1 cellular context compared by ENCODE assay signal in the genomic region with DNA sequence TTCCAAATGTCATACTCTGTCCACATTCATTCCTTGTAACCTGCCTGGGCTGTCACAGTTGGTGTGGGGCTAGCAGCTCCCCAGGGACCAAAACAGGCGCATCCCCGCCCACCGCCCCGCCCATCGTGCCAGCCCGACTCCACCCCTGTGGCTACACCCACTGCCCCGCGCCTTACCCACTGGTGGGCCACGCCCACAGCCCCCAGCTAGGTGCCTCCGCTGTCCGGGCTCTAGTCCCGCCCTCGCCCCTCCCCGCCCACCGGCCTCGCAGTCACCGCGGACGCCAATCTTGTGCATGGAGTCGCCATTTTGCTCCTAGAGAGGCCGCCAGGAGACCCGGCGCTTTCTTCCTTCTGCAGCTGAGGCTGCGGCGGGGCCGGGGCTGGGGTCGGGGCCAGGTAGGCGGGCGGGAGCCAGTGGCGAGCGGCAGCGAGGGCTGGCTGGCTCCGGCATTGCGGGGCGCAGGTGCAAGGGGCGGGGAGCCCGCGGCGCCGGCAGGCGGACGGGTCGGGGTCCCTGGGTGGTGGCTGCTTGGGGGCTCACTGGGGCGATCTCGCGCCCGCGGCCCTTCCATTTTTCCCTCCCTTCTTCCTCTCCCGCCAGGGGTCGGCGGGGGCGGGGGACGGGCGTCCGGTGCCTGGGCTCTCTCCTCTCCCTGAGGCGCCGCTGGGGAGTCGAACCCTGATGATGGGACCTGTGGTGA.
TF ChIP-seq lines count a peak whose summit lies in the region.

TSS of gene PRPSAP2 (plus strand) at position 268 of the 703 bp plus-strand sequence. CDS start 7,703 bp downstream, outside the sequence.

TF ChIP-seq in HepG2, 621 proteins besides CTCF, POLR2A, EP300 and RAD21 (continued from another document and continues in another):
- TF ChIP-seq KDM3A (CRISPR knock-in tag; IDR thresholded peaks at IDR 0.05; ENCODE audit: low read depth): no peak
- TF ChIP-seq ZSCAN9 (CRISPR knock-in tag; IDR thresholded peaks at IDR 0.05; ENCODE audit: borderline replicate concordance): no peak
- no peak for TF ChIP-seq SMARCC2 (IDR thresholded peaks at IDR 0.05)
- TF ChIP-seq SOX13 (IDR thresholded peaks at IDR 0.05): no peak
- peak in 1 of 2 experiments; percentile 31; a peak in 1 of 4 replicates for TF ChIP-seq SOX13 (CRISPR knock-in tag; conservative IDR thresholded peaks at IDR 0.05 in 1 of 2, IDR thresholded peaks at IDR 0.05 in 1 of 2)
- no peak for TF ChIP-seq GFI1 (CRISPR knock-in tag; IDR thresholded peaks at IDR 0.05; ENCODE audit: borderline replicate concordance)
- TF ChIP-seq POLR2AphosphoS5 (IDR thresholded peaks at IDR 0.05; ENCODE audit: low read depth, low read length): peak; percentile 83
- no peak for TF ChIP-seq ZNF672 (CRISPR knock-in tag; IDR thresholded peaks at IDR 0.05)
- TF ChIP-seq ZBTB7B (CRISPR knock-in tag; IDR thresholded peaks at IDR 0.05): no peak
- TF ChIP-seq ZBTB34 (CRISPR knock-in tag; IDR thresholded peaks at IDR 0.05): no peak
- TF ChIP-seq ZFP1 (CRISPR knock-in tag; IDR thresholded peaks at IDR 0.05): no peak
- TF ChIP-seq RELA (CRISPR knock-in tag; IDR thresholded peaks at IDR 0.05): no peak
- TF ChIP-seq SP5 (CRISPR knock-in tag; IDR thresholded peaks at IDR 0.05; ENCODE audit: borderline replicate concordance, low read depth): peak; percentile 92
- no peak for TF ChIP-seq ZNF451 (CRISPR knock-in tag; IDR thresholded peaks at IDR 0.05)
- no peak for TF ChIP-seq HES4 (CRISPR knock-in tag; IDR thresholded peaks at IDR 0.05; ENCODE audit: borderline replicate concordance)
- no peak for TF ChIP-seq ZFP82 (CRISPR knock-in tag; IDR thresholded peaks at IDR 0.05; ENCODE audit: borderline replicate concordance)
- no peak for TF ChIP-seq POLR2AphosphoS2 (IDR thresholded peaks at IDR 0.05; ENCODE audit: low read depth, low read length)
- peak; percentile 46 for TF ChIP-seq RBM39 (IDR thresholded peaks at IDR 0.05; ENCODE audit: low read depth, low read length, poor library complexity, severe bottlenecking)
- no peak for TF ChIP-seq ZBTB33 (CRISPR knock-in tag; IDR thresholded peaks at IDR 0.05)
- TF ChIP-seq, protein P1, sequence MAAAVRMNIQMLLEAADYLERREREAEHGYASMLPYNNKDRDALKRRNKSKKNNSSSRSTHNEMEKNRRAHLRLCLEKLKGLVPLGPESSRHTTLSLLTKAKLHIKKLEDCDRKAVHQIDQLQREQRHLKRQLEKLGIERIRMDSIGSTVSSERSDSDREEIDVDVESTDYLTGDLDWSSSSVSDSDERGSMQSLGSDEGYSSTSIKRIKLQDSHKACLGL (CRISPR knock-in tag; IDR thresholded peaks at IDR 0.05): 0 out of 2 replicates have a peak, but pooled peaks have one; percentile 4
- TF ChIP-seq, protein P2, sequence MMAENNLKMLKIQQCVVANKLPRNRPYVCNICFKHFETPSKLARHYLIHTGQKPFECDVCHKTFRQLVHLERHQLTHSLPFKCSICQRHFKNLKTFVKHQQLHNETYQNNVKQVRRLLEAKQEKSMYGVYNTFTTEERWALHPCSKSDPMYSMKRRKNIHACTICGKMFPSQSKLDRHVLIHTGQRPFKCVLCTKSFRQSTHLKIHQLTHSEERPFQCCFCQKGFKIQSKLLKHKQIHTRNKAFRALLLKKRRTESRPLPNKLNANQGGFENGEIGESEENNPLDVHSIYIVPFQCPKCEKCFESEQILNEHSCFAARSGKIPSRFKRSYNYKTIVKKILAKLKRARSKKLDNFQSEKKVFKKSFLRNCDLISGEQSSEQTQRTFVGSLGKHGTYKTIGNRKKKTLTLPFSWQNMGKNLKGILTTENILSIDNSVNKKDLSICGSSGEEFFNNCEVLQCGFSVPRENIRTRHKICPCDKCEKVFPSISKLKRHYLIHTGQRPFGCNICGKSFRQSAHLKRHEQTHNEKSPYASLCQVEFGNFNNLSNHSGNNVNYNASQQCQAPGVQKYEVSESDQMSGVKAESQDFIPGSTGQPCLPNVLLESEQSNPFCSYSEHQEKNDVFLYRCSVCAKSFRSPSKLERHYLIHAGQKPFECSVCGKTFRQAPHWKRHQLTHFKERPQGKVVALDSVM (CRISPR knock-in tag; IDR thresholded peaks at IDR 0.05): no peak
- no peak for TF ChIP-seq SAFB2 (CRISPR knock-in tag; IDR thresholded peaks at IDR 0.05; ENCODE audit: borderline replicate concordance, low read depth)
- peak; percentile 45; the same call in 1 of the 2 replicates for TF ChIP-seq THAP9 (CRISPR knock-in tag; IDR thresholded peaks at IDR 0.05; ENCODE audit: borderline replicate concordance)
- TF ChIP-seq ZBTB38 (CRISPR knock-in tag; IDR thresholded peaks at IDR 0.05): no peak
- 0 out of 2 replicates have a peak, but pooled peaks have one; percentile 38 for TF ChIP-seq ZNF333 (CRISPR knock-in tag; IDR thresholded peaks at IDR 0.05; ENCODE audit: borderline replicate concordance)
- TF ChIP-seq CAMTA2 (CRISPR knock-in tag; IDR thresholded peaks at IDR 0.05; ENCODE audit: borderline replicate concordance): 0 out of 2 replicates have a peak, but pooled peaks have one; percentile 53
- TF ChIP-seq ZNF749 (CRISPR knock-in tag; IDR thresholded peaks at IDR 0.05; ENCODE audit: borderline replicate concordance): no peak
- TF ChIP-seq ISL2 (CRISPR knock-in tag; IDR thresholded peaks at IDR 0.05): no peak
- peak; percentile 74 for TF ChIP-seq TEAD3 (CRISPR knock-in tag; optimal IDR thresholded peaks at IDR 0.05; ENCODE audit: borderline replicate concordance)
- TF ChIP-seq ETV5 (CRISPR knock-in tag; IDR thresholded peaks at IDR 0.05; ENCODE audit: borderline replicate concordance): peak; percentile 5; the same call in 1 of the 2 replicates
- TF ChIP-seq NFKB2 (CRISPR knock-in tag; IDR thresholded peaks at IDR 0.05; ENCODE audit: borderline replicate concordance): no peak
- TF ChIP-seq ZNF607 (CRISPR knock-in tag; IDR thresholded peaks at IDR 0.05; ENCODE audit: borderline replicate concordance): no peak
- TF ChIP-seq AKAP8 (CRISPR knock-in tag; IDR thresholded peaks at IDR 0.05): no peak
- TF ChIP-seq SYNCRIP (IDR thresholded peaks at IDR 0.05; ENCODE audit: insufficient read depth, low read depth, low read length): no peak
- TF ChIP-seq ZNF780A (CRISPR knock-in tag; IDR thresholded peaks at IDR 0.05): no peak
- no peak for TF ChIP-seq ATF7 (IDR thresholded peaks at IDR 0.05)
- no peak for TF ChIP-seq ATF7 (CRISPR knock-in tag; IDR thresholded peaks at IDR 0.05)
- TF ChIP-seq DZIP1 (CRISPR knock-in tag; IDR thresholded peaks at IDR 0.05): no peak
- TF ChIP-seq, protein P3, sequence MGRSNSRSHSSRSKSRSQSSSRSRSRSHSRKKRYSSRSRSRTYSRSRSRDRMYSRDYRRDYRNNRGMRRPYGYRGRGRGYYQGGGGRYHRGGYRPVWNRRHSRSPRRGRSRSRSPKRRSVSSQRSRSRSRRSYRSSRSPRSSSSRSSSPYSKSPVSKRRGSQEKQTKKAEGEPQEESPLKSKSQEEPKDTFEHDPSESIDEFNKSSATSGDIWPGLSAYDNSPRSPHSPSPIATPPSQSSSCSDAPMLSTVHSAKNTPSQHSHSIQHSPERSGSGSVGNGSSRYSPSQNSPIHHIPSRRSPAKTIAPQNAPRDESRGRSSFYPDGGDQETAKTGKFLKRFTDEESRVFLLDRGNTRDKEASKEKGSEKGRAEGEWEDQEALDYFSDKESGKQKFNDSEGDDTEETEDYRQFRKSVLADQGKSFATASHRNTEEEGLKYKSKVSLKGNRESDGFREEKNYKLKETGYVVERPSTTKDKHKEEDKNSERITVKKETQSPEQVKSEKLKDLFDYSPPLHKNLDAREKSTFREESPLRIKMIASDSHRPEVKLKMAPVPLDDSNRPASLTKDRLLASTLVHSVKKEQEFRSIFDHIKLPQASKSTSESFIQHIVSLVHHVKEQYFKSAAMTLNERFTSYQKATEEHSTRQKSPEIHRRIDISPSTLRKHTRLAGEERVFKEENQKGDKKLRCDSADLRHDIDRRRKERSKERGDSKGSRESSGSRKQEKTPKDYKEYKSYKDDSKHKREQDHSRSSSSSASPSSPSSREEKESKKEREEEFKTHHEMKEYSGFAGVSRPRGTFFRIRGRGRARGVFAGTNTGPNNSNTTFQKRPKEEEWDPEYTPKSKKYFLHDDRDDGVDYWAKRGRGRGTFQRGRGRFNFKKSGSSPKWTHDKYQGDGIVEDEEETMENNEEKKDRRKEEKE (IDR thresholded peaks at IDR 0.05): no peak
- TF ChIP-seq, protein P4, sequence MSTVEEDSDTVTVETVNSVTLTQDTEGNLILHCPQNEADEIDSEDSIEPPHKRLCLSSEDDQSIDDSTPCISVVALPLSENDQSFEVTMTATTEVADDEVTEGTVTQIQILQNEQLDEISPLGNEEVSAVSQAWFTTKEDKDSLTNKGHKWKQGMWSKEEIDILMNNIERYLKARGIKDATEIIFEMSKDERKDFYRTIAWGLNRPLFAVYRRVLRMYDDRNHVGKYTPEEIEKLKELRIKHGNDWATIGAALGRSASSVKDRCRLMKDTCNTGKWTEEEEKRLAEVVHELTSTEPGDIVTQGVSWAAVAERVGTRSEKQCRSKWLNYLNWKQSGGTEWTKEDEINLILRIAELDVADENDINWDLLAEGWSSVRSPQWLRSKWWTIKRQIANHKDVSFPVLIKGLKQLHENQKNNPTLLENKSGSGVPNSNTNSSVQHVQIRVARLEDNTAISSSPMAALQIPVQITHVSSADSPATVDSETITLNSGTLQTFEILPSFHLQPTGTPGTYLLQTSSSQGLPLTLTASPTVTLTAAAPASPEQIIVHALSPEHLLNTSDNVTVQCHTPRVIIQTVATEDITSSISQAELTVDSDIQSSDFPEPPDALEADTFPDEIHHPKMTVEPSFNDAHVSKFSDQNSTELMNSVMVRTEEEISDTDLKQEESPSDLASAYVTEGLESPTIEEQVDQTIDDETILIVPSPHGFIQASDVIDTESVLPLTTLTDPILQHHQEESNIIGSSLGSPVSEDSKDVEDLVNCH (CRISPR knock-in tag; IDR thresholded peaks at IDR 0.05): no peak
- TF ChIP-seq ZNF235 (CRISPR knock-in tag; IDR thresholded peaks at IDR 0.05; ENCODE audit: borderline replicate concordance): 0 out of 2 replicates have a peak, but pooled peaks have one; percentile 49
- TF ChIP-seq DRAP1 (CRISPR knock-in tag; IDR thresholded peaks at IDR 0.05): peak; percentile 53; the same call in 1 of the 2 replicates
- TF ChIP-seq RAD51 (IDR thresholded peaks at IDR 0.05; ENCODE audit: borderline replicate concordance): no peak
- TF ChIP-seq LCORL (IDR thresholded peaks at IDR 0.05): no peak
- peak; percentile 76 for TF ChIP-seq LCORL (CRISPR knock-in tag; IDR thresholded peaks at IDR 0.05)
